ENCODE assay signal across 1 cellular context in the genomic region with DNA sequence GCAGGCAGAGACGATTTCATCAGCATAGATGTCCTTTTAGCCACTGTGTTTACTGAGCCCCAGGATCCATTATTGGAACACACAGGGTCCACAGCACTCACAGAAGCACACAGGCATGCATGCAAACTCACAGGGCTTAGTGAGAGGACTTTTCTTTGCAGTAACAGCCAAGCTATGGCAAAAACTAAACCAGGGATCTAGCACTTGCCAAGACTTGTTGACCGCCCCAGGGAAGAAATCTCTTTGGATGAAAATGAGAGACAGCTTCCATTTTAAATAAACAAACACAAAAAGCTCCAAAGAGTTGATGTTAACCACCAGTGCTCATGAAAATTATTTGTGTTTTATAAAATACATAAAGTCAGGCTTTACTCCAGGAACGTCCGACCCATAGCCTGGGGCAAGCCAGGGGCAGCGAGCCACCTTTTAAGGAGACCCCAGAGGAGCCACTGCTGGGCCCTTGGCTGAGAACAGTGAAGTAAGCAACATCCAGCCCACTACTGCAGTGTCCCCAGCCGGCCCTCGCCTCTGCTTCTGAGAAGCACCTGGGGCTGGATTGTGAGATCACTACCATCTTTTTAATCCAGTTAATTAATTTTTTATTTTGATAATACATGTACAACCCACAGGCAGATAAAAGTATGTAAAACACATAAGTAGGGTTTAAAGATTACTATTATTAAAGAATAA.
TF ChIP-seq lines count a peak whose summit lies in the region.

No MANE protein-coding gene starts in this region.

TF ChIP-seq in WTC11, 78 proteins besides CTCF, POLR2A, EP300 and RAD21:
- no peak for TF ChIP-seq ZNF263 (CRISPR knock-in tag; IDR thresholded peaks at IDR 0.05; ENCODE audit: low read depth)
